Comparison of ENCODE assay signal across 8 cellular contexts in genomic region chr12:120903382-120903817, GRCh38. TPM values are rescaled to one million over a fixed set of nuclear protein-coding genes. Genes with fewer than 3 reads are reported as not detected.
DNase-seq lines count a peak whose midpoint lies in the region; ATAC-seq, FAIRE-seq and TF ChIP-seq lines count a peak whose summit lies in the region.

No MANE protein-coding gene starts in this region.

- H3K27me3 ChIP-seq in astrocyte (ENCODE audit: insufficient read depth, low read length) (no peaks in the 10 kb centered on the region), iPS-15b (ENCODE audit: control insufficient read depth, insufficient read depth, low read length) (no peaks in the 10 kb centered on the region), skeletal muscle satellite cell (ENCODE audit: control insufficient read depth, insufficient read depth, low read length) (no peaks in the 10 kb centered on the region)

- no peaks in the 10 kb centered on the region for H3K9me3 Mint-ChIP-seq in T-helper 2 cell treated with Interferon-gamma antibody and Interleukin-4, amounts not matched to agents 5 μg/mL and 100 μg/mL, for 36 hours
- no peaks in the 10 kb centered on the region for H3K9me3 Mint-ChIP-seq in astrocyte (ENCODE audit: unreplicated experiment)

- H3K27ac Mint-ChIP-seq in T-helper 2 cell treated with Interferon-gamma antibody and Interleukin-4, amounts not matched to agents 5 μg/mL and 100 μg/mL, for 36 hours = peak overlapping the region; percentile 94
- peak overlapping the region; percentile 88 for H3K27ac Mint-ChIP-seq in astrocyte (ENCODE audit: unreplicated experiment)

- H3K36me3 ChIP-seq in astrocyte (ENCODE audit: insufficient read depth, low read length) = no peaks in the 10 kb centered on the region
- H3K36me3 ChIP-seq in iPS-15b (ENCODE audit: control insufficient read depth, insufficient read depth, low read length) = no peaks in the 10 kb centered on the region
- H3K36me3 ChIP-seq in skeletal muscle satellite cell (ENCODE audit: insufficient read depth, low read length) = peaks cover 5% of the 10 kb centered on the region

- ATAC-seq in GM19351 (IDR thresholded peaks at IDR 0.05; ENCODE audit: unreplicated experiment) (peak; percentile 55), HG03558 (IDR thresholded peaks at IDR 0.05; ENCODE audit: extremely low read depth, unreplicated experiment) (peak; percentile 21)

- peak overlapping the region; percentile 56 for H2AFZ ChIP-seq in astrocyte (ENCODE audit: low read depth, low read length)

- H3K4me2 ChIP-seq in astrocyte (ENCODE audit: low read length) = peak overlapping the region; percentile 88
- peak overlapping the region; percentile 83 for H3K4me2 ChIP-seq in skeletal muscle satellite cell (ENCODE audit: low read length)

- FAIRE-seq in astrocyte (lab: Jason Lieb, UNC) = no peak

- peaks cover 14% of the 10 kb centered on the region for H3K4me1 ChIP-seq in astrocyte (ENCODE audit: insufficient read depth, low read length)
- peaks cover 4% of the 10 kb centered on the region for H3K4me1 ChIP-seq in iPS-15b (ENCODE audit: control insufficient read depth, insufficient read depth, low read length)
- peaks cover 14% of the 10 kb centered on the region for H3K4me1 ChIP-seq in skeletal muscle satellite cell (ENCODE audit: control insufficient read depth, insufficient read depth, low read length)

- peak overlapping the region; percentile 71 for H3K9ac ChIP-seq in astrocyte (ENCODE audit: low read length)
- peak overlapping the region; percentile 60 for H3K9ac ChIP-seq in iPS-15b (ENCODE audit: low read depth, low read length)
- H3K9ac ChIP-seq in skeletal muscle satellite cell (ENCODE audit: low read depth, low read length) = peak overlapping the region; percentile 89

- H3K4me3 Mint-ChIP-seq in T-helper 2 cell treated with Interferon-gamma antibody and Interleukin-4, amounts not matched to agents 5 μg/mL and 100 μg/mL, for 36 hours = peak overlapping the region; percentile 100
- peak overlapping the region; percentile 100 for H3K4me3 Mint-ChIP-seq in astrocyte (ENCODE audit: unreplicated experiment)

- no peaks in the 10 kb centered on the region for H3K9me3 ChIP-seq in astrocyte (ENCODE audit: insufficient read depth, low read depth, low read length)
- H3K9me3 ChIP-seq in iPS-15b (ENCODE audit: control insufficient read depth, insufficient read depth, low read length) = no peaks in the 10 kb centered on the region
- H3K9me3 ChIP-seq in skeletal muscle satellite cell (replicated peaks; ENCODE audit: low read length) = no peaks in the 10 kb centered on the region

- H3K36me3 Mint-ChIP-seq in T-helper 2 cell treated with Interferon-gamma antibody and Interleukin-4, amounts not matched to agents 5 μg/mL and 100 μg/mL, for 36 hours (ENCODE audit: low read depth) = peaks cover 21% of the 10 kb centered on the region
- H3K36me3 Mint-ChIP-seq in astrocyte (ENCODE audit: low read depth, unreplicated experiment) = no peaks in the 10 kb centered on the region

- peak overlapping the region; percentile 70 for H3K4me3 ChIP-seq in astrocyte (ENCODE audit: insufficient read depth, low read depth, low read length)
- peak overlapping the region; percentile 87 for H3K4me3 ChIP-seq in iPS-15b (ENCODE audit: low read depth, low read length)
- peak overlapping the region; percentile 99 for H3K4me3 ChIP-seq in skeletal muscle satellite cell (ENCODE audit: low read length)

- H3K4me1 Mint-ChIP-seq in T-helper 2 cell treated with Interferon-gamma antibody and Interleukin-4, amounts not matched to agents 5 μg/mL and 100 μg/mL, for 36 hours (ENCODE audit: low read depth) = peaks cover 27% of the 10 kb centered on the region
- peaks cover 19% of the 10 kb centered on the region for H3K4me1 Mint-ChIP-seq in astrocyte (ENCODE audit: low read depth, unreplicated experiment)

- H3K27ac ChIP-seq in astrocyte (ENCODE audit: low read depth, low read length) = peak overlapping the region; percentile 42

- no peaks in the 10 kb centered on the region for H3K27me3 Mint-ChIP-seq in T-helper 2 cell treated with Interferon-gamma antibody and Interleukin-4, amounts not matched to agents 5 μg/mL and 100 μg/mL, for 36 hours (ENCODE audit: low read depth)
- no peaks in the 10 kb centered on the region for H3K27me3 Mint-ChIP-seq in astrocyte (ENCODE audit: low read depth, unreplicated experiment)

- DNase-seq in CD1c-positive myeloid dendritic cell (ENCODE audit: extremely low spot score) = peak; percentile 73
- peak; percentile 69 for DNase-seq in T-helper 2 cell treated with Interferon-gamma antibody and Interleukin-4, amounts not matched to agents 5 μg/mL and 100 μg/mL, for 36 hours (ENCODE audit: low spot score)
- no peak for DNase-seq in astrocyte (ENCODE audit: low read depth)
- DNase-seq in foreskin melanocyte = no peak

- peaks cover 33% of the 10 kb centered on the region for H4K20me1 ChIP-seq in astrocyte (ENCODE audit: insufficient read depth, low read length)

- H3K79me2 ChIP-seq in astrocyte (ENCODE audit: insufficient read depth, low read length) = peaks cover 53% of the 10 kb centered on the region

- TF ChIP-seq CTCF in astrocyte (IDR thresholded peaks at IDR 0.05; ENCODE audit: insufficient read depth, low read depth, low read length) = no peak

RNA-seq across cellular contexts. Expression of gene SPPL3, which starts 0.8 kb away (rescaled TPM):
- 42.5 and 48.3 TPM in 2 replicates for total RNA-seq in astrocyte
- 3.8 and 5.0 TPM in 2 replicates for total RNA-seq in skeletal muscle satellite cell (2012; rRNA removed)

Comparison
In these comparisons a context has a peak if more than half of its experiments do, and no peak if none do; other contexts are left out.
1. DNase-seq: peak in CD1c-positive myeloid dendritic cell (single experiment) and T-helper 2 cell treated with Interferon-gamma antibody and Interleukin-4, amounts not matched to agents 5 μg/mL and 100 μg/mL, for 36 hours (single experiment); none in astrocyte (single experiment) and foreskin melanocyte (single experiment).
2. Peak in every context shown above with its lines, with median percentiles within 50 percentile points of each other: H3K4me3 ChIP-seq and H3K9ac ChIP-seq.